ENCODE assay signal across 1 cellular context in the genomic region with DNA sequence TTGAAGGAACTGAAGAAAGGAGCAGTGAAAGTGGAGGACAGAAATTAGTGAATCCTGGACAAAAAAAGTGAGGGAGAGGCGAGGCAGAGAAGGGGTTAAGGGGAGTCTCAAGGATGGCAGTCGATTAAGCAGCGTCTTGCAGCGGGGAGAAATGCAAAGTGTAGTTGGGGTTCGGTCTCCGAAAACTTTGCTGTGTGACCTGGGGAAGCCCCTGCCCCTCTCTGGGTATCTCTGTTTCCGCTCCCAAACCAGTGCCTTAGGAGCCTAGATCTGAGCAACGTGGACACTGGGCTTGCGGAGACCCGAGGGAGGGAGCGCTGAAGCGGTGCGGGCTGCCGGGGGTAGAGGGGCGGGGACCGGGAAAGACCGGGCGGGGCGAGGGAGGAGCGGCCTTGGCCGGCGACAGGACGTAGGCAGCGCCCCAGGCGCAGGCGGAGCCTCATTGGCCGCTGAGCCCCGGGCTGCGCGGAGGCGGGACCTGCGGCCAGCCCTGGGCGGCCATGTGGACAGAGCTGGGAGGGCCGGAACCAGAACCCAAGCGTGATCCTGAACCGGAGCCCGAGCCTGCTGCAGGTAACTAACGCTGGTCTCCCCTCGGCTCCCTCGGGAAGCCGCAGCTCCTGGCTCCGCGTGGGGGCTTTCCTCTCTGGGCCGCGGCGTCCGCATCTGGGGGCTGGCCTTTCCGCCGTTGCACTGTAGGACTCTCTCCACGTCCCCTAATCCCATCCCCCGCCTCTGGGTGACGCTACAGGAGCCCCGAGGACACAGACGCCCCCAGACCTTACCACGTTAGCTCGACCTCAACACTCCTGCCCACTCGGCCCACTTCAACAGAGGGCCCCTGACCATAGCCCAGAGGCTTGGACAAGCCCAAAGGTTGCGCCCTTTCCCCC.
TF ChIP-seq lines count a peak whose summit lies in the region.

A gene (plus strand): TSS at position 468 of the 893 bp plus-strand sequence. CDS start 3,047 bp downstream, outside the sequence.

TF ChIP-seq in HepG2, 621 proteins besides CTCF, POLR2A, EP300 and RAD21 (continued from another document and continues in another):
- TF ChIP-seq, protein P1, sequence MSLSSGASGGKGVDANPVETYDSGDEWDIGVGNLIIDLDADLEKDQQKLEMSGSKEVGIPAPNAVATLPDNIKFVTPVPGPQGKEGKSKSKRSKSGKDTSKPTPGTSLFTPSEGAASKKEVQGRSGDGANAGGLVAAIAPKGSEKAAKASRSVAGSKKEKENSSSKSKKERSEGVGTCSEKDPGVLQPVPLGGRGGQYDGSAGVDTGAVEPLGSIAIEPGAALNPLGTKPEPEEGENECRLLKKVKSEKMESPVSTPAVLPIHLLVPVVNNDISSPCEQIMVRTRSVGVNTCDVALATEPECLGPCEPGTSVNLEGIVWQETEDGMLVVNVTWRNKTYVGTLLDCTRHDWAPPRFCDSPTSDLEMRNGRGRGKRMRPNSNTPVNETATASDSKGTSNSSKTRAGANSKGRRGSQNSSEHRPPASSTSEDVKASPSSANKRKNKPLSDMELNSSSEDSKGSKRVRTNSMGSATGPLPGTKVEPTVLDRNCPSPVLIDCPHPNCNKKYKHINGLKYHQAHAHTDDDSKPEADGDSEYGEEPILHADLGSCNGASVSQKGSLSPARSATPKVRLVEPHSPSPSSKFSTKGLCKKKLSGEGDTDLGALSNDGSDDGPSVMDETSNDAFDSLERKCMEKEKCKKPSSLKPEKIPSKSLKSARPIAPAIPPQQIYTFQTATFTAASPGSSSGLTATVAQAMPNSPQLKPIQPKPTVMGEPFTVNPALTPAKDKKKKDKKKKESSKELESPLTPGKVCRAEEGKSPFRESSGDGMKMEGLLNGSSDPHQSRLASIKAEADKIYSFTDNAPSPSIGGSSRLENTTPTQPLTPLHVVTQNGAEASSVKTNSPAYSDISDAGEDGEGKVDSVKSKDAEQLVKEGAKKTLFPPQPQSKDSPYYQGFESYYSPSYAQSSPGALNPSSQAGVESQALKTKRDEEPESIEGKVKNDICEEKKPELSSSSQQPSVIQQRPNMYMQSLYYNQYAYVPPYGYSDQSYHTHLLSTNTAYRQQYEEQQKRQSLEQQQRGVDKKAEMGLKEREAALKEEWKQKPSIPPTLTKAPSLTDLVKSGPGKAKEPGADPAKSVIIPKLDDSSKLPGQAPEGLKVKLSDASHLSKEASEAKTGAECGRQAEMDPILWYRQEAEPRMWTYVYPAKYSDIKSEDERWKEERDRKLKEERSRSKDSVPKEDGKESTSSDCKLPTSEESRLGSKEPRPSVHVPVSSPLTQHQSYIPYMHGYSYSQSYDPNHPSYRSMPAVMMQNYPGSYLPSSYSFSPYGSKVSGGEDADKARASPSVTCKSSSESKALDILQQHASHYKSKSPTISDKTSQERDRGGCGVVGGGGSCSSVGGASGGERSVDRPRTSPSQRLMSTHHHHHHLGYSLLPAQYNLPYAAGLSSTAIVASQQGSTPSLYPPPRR (CRISPR knock-in tag; IDR thresholded peaks at IDR 0.05; ENCODE audit: borderline replicate concordance), result peak; percentile 10; the same call in 1 of the 2 replicates
- TF ChIP-seq, protein P2, sequence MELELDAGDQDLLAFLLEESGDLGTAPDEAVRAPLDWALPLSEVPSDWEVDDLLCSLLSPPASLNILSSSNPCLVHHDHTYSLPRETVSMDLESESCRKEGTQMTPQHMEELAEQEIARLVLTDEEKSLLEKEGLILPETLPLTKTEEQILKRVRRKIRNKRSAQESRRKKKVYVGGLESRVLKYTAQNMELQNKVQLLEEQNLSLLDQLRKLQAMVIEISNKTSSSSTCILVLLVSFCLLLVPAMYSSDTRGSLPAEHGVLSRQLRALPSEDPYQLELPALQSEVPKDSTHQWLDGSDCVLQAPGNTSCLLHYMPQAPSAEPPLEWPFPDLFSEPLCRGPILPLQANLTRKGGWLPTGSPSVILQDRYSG (CRISPR knock-in tag; IDR thresholded peaks at IDR 0.05), result 0 out of 2 replicates have a peak, but pooled peaks have one; percentile 82
- TF ChIP-seq, protein P3, sequence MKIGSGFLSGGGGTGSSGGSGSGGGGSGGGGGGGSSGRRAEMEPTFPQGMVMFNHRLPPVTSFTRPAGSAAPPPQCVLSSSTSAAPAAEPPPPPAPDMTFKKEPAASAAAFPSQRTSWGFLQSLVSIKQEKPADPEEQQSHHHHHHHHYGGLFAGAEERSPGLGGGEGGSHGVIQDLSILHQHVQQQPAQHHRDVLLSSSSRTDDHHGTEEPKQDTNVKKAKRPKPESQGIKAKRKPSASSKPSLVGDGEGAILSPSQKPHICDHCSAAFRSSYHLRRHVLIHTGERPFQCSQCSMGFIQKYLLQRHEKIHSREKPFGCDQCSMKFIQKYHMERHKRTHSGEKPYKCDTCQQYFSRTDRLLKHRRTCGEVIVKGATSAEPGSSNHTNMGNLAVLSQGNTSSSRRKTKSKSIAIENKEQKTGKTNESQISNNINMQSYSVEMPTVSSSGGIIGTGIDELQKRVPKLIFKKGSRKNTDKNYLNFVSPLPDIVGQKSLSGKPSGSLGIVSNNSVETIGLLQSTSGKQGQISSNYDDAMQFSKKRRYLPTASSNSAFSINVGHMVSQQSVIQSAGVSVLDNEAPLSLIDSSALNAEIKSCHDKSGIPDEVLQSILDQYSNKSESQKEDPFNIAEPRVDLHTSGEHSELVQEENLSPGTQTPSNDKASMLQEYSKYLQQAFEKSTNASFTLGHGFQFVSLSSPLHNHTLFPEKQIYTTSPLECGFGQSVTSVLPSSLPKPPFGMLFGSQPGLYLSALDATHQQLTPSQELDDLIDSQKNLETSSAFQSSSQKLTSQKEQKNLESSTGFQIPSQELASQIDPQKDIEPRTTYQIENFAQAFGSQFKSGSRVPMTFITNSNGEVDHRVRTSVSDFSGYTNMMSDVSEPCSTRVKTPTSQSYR (CRISPR knock-in tag; IDR thresholded peaks at IDR 0.05; ENCODE audit: borderline replicate concordance), result no peak
- TF ChIP-seq ZSCAN20 (CRISPR knock-in tag; IDR thresholded peaks at IDR 0.05; ENCODE audit: borderline replicate concordance) (peak; percentile 85), ZNF670 (CRISPR knock-in tag; IDR thresholded peaks at IDR 0.05; ENCODE audit: borderline replicate concordance) (no peak), NFYB (CRISPR knock-in tag; IDR thresholded peaks at IDR 0.05) (peak; percentile 78), ZNF644 (CRISPR knock-in tag; IDR thresholded peaks at IDR 0.05; ENCODE audit: low read depth) (no peak), NCOA2 (CRISPR knock-in tag; IDR thresholded peaks at IDR 0.05) (peak; percentile 41), NBN (conservative IDR thresholded peaks at IDR 0.05) (no peak), RXRB (CRISPR knock-in tag; IDR thresholded peaks at IDR 0.05; ENCODE audit: borderline replicate concordance) (no peak), TARDBP (CRISPR knock-in tag; IDR thresholded peaks at IDR 0.05) (peak; percentile 13; the same call in 1 of the 2 replicates), HNRNPLL (IDR thresholded peaks at IDR 0.05; ENCODE audit: low read depth, low read length, poor library complexity, severe bottlenecking) (peak; percentile 88), ZNF33B (CRISPR knock-in tag; IDR thresholded peaks at IDR 0.05) (no peak), NPAS2 (CRISPR knock-in tag; IDR thresholded peaks at IDR 0.05; ENCODE audit: borderline replicate concordance) (no peak), ZNF121 (CRISPR knock-in tag; IDR thresholded peaks at IDR 0.05) (no peak), IKZF4 (CRISPR knock-in tag; IDR thresholded peaks at IDR 0.05; ENCODE audit: borderline replicate concordance, low read depth, not compliant biosample characterization) (no peak), ZNF3 (CRISPR knock-in tag; IDR thresholded peaks at IDR 0.05) (no peak), POGZ (CRISPR knock-in tag; IDR thresholded peaks at IDR 0.05) (peak; percentile 55; the same call in 1 of the 2 replicates), TSC22D2 (CRISPR knock-in tag; IDR thresholded peaks at IDR 0.05; ENCODE audit: borderline replicate concordance) (0 out of 2 replicates have a peak, but pooled peaks have one; percentile 2), EZH2 (conservative IDR thresholded peaks at IDR 0.05; ENCODE audit: low read depth, low read length) (no peak), PHF20 (CRISPR knock-in tag; IDR thresholded peaks at IDR 0.05) (peak; percentile 67; the same call in 1 of the 2 replicates), ZNF234 (CRISPR knock-in tag; conservative IDR thresholded peaks at IDR 0.05) (no peak), ZNF556 (CRISPR knock-in tag; IDR thresholded peaks at IDR 0.05; ENCODE audit: borderline replicate concordance) (no peak; the same call in 1 of the 2 replicates), ETV6 (CRISPR knock-in tag; conservative IDR thresholded peaks at IDR 0.05) (0 out of 2 replicates have a peak, but pooled peaks have one; percentile 57), ZNF30 (CRISPR knock-in tag; IDR thresholded peaks at IDR 0.05) (0 out of 2 replicates have a peak, but pooled peaks have one; percentile 48), TBX3 (IDR thresholded peaks at IDR 0.05; ENCODE audit: borderline replicate concordance) (no peak)
- TF ChIP-seq, protein P4, sequence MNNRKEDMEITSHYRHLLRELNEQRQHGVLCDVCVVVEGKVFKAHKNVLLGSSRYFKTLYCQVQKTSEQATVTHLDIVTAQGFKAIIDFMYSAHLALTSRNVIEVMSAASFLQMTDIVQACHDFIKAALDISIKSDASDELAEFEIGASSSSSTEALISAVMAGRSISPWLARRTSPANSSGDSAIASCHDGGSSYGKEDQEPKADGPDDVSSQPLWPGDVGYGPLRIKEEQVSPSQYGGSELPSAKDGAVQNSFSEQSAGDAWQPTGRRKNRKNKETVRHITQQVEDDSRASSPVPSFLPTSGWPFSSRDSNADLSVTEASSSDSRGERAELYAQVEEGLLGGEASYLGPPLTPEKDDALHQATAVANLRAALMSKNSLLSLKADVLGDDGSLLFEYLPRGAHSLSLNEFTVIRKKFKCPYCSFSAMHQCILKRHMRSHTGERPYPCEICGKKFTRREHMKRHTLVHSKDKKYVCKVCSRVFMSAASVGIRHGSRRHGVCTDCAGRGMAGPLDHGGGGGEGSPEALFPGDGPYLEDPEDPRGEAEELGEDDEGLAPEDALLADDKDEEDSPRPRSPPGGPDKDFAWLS (CRISPR knock-in tag; IDR thresholded peaks at IDR 0.05; ENCODE audit: borderline replicate concordance), result no peak
- TF ChIP-seq, protein P5, sequence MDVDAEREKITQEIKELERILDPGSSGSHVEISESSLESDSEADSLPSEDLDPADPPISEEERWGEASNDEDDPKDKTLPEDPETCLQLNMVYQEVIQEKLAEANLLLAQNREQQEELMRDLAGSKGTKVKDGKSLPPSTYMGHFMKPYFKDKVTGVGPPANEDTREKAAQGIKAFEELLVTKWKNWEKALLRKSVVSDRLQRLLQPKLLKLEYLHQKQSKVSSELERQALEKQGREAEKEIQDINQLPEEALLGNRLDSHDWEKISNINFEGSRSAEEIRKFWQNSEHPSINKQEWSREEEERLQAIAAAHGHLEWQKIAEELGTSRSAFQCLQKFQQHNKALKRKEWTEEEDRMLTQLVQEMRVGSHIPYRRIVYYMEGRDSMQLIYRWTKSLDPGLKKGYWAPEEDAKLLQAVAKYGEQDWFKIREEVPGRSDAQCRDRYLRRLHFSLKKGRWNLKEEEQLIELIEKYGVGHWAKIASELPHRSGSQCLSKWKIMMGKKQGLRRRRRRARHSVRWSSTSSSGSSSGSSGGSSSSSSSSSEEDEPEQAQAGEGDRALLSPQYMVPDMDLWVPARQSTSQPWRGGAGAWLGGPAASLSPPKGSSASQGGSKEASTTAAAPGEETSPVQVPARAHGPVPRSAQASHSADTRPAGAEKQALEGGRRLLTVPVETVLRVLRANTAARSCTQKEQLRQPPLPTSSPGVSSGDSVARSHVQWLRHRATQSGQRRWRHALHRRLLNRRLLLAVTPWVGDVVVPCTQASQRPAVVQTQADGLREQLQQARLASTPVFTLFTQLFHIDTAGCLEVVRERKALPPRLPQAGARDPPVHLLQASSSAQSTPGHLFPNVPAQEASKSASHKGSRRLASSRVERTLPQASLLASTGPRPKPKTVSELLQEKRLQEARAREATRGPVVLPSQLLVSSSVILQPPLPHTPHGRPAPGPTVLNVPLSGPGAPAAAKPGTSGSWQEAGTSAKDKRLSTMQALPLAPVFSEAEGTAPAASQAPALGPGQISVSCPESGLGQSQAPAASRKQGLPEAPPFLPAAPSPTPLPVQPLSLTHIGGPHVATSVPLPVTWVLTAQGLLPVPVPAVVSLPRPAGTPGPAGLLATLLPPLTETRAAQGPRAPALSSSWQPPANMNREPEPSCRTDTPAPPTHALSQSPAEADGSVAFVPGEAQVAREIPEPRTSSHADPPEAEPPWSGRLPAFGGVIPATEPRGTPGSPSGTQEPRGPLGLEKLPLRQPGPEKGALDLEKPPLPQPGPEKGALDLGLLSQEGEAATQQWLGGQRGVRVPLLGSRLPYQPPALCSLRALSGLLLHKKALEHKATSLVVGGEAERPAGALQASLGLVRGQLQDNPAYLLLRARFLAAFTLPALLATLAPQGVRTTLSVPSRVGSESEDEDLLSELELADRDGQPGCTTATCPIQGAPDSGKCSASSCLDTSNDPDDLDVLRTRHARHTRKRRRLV (CRISPR knock-in tag; IDR thresholded peaks at IDR 0.05), result 0 out of 2 replicates have a peak, but pooled peaks have one; percentile 63
- TF ChIP-seq, protein P6, sequence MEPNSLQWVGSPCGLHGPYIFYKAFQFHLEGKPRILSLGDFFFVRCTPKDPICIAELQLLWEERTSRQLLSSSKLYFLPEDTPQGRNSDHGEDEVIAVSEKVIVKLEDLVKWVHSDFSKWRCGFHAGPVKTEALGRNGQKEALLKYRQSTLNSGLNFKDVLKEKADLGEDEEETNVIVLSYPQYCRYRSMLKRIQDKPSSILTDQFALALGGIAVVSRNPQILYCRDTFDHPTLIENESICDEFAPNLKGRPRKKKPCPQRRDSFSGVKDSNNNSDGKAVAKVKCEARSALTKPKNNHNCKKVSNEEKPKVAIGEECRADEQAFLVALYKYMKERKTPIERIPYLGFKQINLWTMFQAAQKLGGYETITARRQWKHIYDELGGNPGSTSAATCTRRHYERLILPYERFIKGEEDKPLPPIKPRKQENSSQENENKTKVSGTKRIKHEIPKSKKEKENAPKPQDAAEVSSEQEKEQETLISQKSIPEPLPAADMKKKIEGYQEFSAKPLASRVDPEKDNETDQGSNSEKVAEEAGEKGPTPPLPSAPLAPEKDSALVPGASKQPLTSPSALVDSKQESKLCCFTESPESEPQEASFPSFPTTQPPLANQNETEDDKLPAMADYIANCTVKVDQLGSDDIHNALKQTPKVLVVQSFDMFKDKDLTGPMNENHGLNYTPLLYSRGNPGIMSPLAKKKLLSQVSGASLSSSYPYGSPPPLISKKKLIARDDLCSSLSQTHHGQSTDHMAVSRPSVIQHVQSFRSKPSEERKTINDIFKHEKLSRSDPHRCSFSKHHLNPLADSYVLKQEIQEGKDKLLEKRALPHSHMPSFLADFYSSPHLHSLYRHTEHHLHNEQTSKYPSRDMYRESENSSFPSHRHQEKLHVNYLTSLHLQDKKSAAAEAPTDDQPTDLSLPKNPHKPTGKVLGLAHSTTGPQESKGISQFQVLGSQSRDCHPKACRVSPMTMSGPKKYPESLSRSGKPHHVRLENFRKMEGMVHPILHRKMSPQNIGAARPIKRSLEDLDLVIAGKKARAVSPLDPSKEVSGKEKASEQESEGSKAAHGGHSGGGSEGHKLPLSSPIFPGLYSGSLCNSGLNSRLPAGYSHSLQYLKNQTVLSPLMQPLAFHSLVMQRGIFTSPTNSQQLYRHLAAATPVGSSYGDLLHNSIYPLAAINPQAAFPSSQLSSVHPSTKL (CRISPR knock-in tag; IDR thresholded peaks at IDR 0.05), result peak; percentile 56; the same call in 1 of the 2 replicates
- TF ChIP-seq, protein P7, sequence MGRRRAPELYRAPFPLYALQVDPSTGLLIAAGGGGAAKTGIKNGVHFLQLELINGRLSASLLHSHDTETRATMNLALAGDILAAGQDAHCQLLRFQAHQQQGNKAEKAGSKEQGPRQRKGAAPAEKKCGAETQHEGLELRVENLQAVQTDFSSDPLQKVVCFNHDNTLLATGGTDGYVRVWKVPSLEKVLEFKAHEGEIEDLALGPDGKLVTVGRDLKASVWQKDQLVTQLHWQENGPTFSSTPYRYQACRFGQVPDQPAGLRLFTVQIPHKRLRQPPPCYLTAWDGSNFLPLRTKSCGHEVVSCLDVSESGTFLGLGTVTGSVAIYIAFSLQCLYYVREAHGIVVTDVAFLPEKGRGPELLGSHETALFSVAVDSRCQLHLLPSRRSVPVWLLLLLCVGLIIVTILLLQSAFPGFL (CRISPR knock-in tag; IDR thresholded peaks at IDR 0.05), result peak; percentile 87; the same call in 1 of the 2 replicates
